Comparison of ENCODE assay signal across 12 cellular contexts in genomic region chr7:106704000-106704840, GRCh38. TPM values are rescaled to one million over a fixed set of nuclear protein-coding genes. Genes with fewer than 3 reads are reported as not detected.
DNase-seq lines count a peak whose midpoint lies in the region; ATAC-seq, FAIRE-seq and TF ChIP-seq lines count a peak whose summit lies in the region.
"Had no signal": no experiment of that assay in that cellular context is flagged by ENCODE, and none has a peak within 500 bp of the region (broad histone marks: within the 10 kb centered on the region; RNA-seq: fewer than 3 reads in every experiment).

No MANE protein-coding gene starts in this region.

- H3K9me3 ChIP-seq in HCT116 (ENCODE audit: control insufficient read depth in 1 of 2, insufficient read depth in 1 of 2, low read depth in 1 of 2, low read length in 2 of 2) (no peaks in the 10 kb centered on the region), small intestine (ENCODE audit: control insufficient read depth, low read depth) (no peaks in the 10 kb centered on the region)

- peaks cover 17% of the 10 kb centered on the region for H3K4me1 Mint-ChIP-seq in activated CD4-positive, alpha-beta T cell treated with anti-CD3 and anti-CD28 coated beads for 36 hours
- H3K4me1 Mint-ChIP-seq in activated CD4-positive, alpha-beta T cell treated with anti-CD3 and anti-CD28 coated beads, Interleukin-2, amount 10 ng/mL, durations not matched to agents 24 days and 14 days, result peaks cover 6% of the 10 kb centered on the region
- peaks cover 3% of the 10 kb centered on the region for H3K4me1 Mint-ChIP-seq in activated naive CD8-positive, alpha-beta T cell treated with anti-CD3 and anti-CD28 coated beads, Interleukin-2, amount 10 ng/mL, durations not matched to agents 7 days and 5 days

- H3K36me3 Mint-ChIP-seq in activated CD4-positive, alpha-beta T cell treated with anti-CD3 and anti-CD28 coated beads for 36 hours (ENCODE audit: low read depth), result peaks cover 1% of the 10 kb centered on the region
- H3K36me3 Mint-ChIP-seq in activated CD4-positive, alpha-beta T cell treated with anti-CD3 and anti-CD28 coated beads, Interleukin-2, amount 10 ng/mL, durations not matched to agents 24 days and 14 days (ENCODE audit: low read depth), result no peaks in the 10 kb centered on the region
- H3K36me3 Mint-ChIP-seq in activated naive CD8-positive, alpha-beta T cell treated with anti-CD3 and anti-CD28 coated beads, Interleukin-2, amount 10 ng/mL, durations not matched to agents 7 days and 5 days, result no peaks in the 10 kb centered on the region

- H3K9ac ChIP-seq in HCT116 (ENCODE audit: low read length), result no peak overlapping the region

- H2AFZ ChIP-seq in HCT116 (ENCODE audit: low read depth, low read length, poor library complexity, severe bottlenecking), result peak overlapping the region; percentile 76

- intact Hi-C loops in activated CD4-positive, alpha-beta T cell treated with anti-CD3 and anti-CD28 coated beads for 36 hours (cut with DNase I, micrococcal nuclease), result loop anchor here in 1 of 2 experiments (2.0 kb wide), 1 partner anchor 15 kb away; no protein-coding TSS in a partner anchor
- intact Hi-C loops in activated CD4-positive, alpha-beta T cell treated with anti-CD3 and anti-CD28 coated beads, Interleukin-2, amount 10 ng/mL, durations not matched to agents 24 days and 14 days (cut with micrococcal nuclease), result no loop called here
- intact Hi-C loops in HCT116 (cut with micrococcal nuclease), result no loop called here

- H3K4me2 ChIP-seq in HCT116 (ENCODE audit: low read length), result no peak overlapping the region
- H3K4me2 ChIP-seq: A549 had no signal

- ATAC-seq in activated CD4-positive, alpha-beta T cell treated with anti-CD3 and anti-CD28 coated beads for 36 hours, result peak; percentile 88
- ATAC-seq in HCT116, result no peak
- ATAC-seq in activated naive CD8-positive, alpha-beta T cell treated with anti-CD3 and anti-CD28 coated beads, Interleukin-2, amount 10 ng/mL, durations not matched to agents 7 days and 5 days (ENCODE audit: low read depth), result peak; percentile 78
- ATAC-seq: A549 had no signal

- no peak overlapping the region for H3K27ac ChIP-seq in HCT116 (ENCODE audit: low read depth, low read length)
- H3K27ac ChIP-seq in small intestine (ENCODE audit: low read depth in 1 of 2, low read length in 1 of 2), result no peak overlapping the region
- H3K27ac ChIP-seq: A549, coronary artery had no signal

- no peak overlapping the region for H3K4me3 Mint-ChIP-seq in activated CD4-positive, alpha-beta T cell treated with anti-CD3 and anti-CD28 coated beads for 36 hours
- H3K4me3 Mint-ChIP-seq in activated CD4-positive, alpha-beta T cell treated with anti-CD3 and anti-CD28 coated beads, Interleukin-2, amount 10 ng/mL, durations not matched to agents 24 days and 14 days, result no peak overlapping the region
- no peak overlapping the region for H3K4me3 Mint-ChIP-seq in activated naive CD8-positive, alpha-beta T cell treated with anti-CD3 and anti-CD28 coated beads, Interleukin-2, amount 10 ng/mL, durations not matched to agents 7 days and 5 days

- no peaks in the 10 kb centered on the region for H3K79me2 ChIP-seq in HCT116 (ENCODE audit: insufficient read depth, low read length)

- H3K4me1 ChIP-seq in HCT116 (ENCODE audit: control insufficient read depth in 1 of 2, insufficient read depth in 2 of 2, low read length in 2 of 2) (peaks cover 0 to 4% of the 10 kb centered on the region in 2 experiments; a peak in 1 of 4 replicates), small intestine (ENCODE audit: control insufficient read depth in 2 of 2, insufficient read depth in 1 of 2, low read depth in 1 of 2, low read length in 1 of 2) (no peaks in the 10 kb centered on the region)
- H3K4me1 ChIP-seq: A549 had no signal

- CTCF ChIA-PET in activated CD4-positive, alpha-beta T cell treated with anti-CD3 and anti-CD28 coated beads for 36 hours (lab: Charles Lee), result interaction anchor here (1.0 to 2.0 kb wide), 2 partner anchors 32 to 49 kb away, joined by 5 to 7 read pairs; no protein-coding TSS in a partner anchor
- CTCF ChIA-PET in HCT116 (lab: Charles Lee), result no interaction called here

- no TSS peak for BruUV-seq in HCT116 (replicated peaks; lab: Mats Ljungman, UMichigan)

- no peaks in the 10 kb centered on the region for H4K20me1 ChIP-seq in HCT116 (ENCODE audit: insufficient read depth)

- H3K27me3 ChIP-seq in HCT116 (ENCODE audit: insufficient read depth, low read length), result no peaks in the 10 kb centered on the region
- no peaks in the 10 kb centered on the region for H3K27me3 ChIP-seq in small intestine (ENCODE audit: control insufficient read depth in 2 of 2, insufficient read depth in 2 of 2, low read length in 2 of 2)

- H3K36me3 ChIP-seq in HCT116 (ENCODE audit: control insufficient read depth in 1 of 2, insufficient read depth in 2 of 2, low read length in 2 of 2), result no peaks in the 10 kb centered on the region
- no peaks in the 10 kb centered on the region for H3K36me3 ChIP-seq in small intestine (ENCODE audit: control insufficient read depth in 2 of 2, insufficient read depth in 2 of 2, low read length in 2 of 2)

- 50 to 66% (median 51%) methylated on average over 3 of the region's 3 CpGs for WGBS in small intestine, 3 donors

- no peak for TF ChIP-seq CTCF in HCT116 (IDR thresholded peaks at IDR 0.05 in 2 of 3, conservative IDR thresholded peaks at IDR 0.05 in 1 of 3; ENCODE audit: borderline replicate concordance in 1 of 3, insufficient read depth in 1 of 3, low read depth in 2 of 3, low read length in 2 of 3)

- H3K27me3 Mint-ChIP-seq in activated CD4-positive, alpha-beta T cell treated with anti-CD3 and anti-CD28 coated beads for 36 hours, result peaks cover 2% of the 10 kb centered on the region
- no peaks in the 10 kb centered on the region for H3K27me3 Mint-ChIP-seq in activated CD4-positive, alpha-beta T cell treated with anti-CD3 and anti-CD28 coated beads, Interleukin-2, amount 10 ng/mL, durations not matched to agents 24 days and 14 days
- H3K27me3 Mint-ChIP-seq in activated naive CD8-positive, alpha-beta T cell treated with anti-CD3 and anti-CD28 coated beads, Interleukin-2, amount 10 ng/mL, durations not matched to agents 7 days and 5 days, result peaks cover 6% of the 10 kb centered on the region

- no peak for TF ChIP-seq POLR2A in HCT116 (IDR thresholded peaks at IDR 0.05; ENCODE audit: borderline replicate concordance, extremely low read depth, insufficient read depth, insufficient read length)

- H3K4me3 ChIP-seq in HCT116 (replicated peaks in 1 of 2; ENCODE audit: low read depth in 1 of 2, low read length in 2 of 2) (no peak overlapping the region), small intestine (ENCODE audit: low read depth in 1 of 2, low read length in 2 of 2) (no peak overlapping the region)
- H3K4me3 ChIP-seq: A549, coronary artery had no signal

- POLR2A ChIA-PET in activated CD4-positive, alpha-beta T cell treated with anti-CD3 and anti-CD28 coated beads for 36 hours (lab: Charles Lee), result no interaction called here
- POLR2A ChIA-PET in HCT116 (lab: Charles Lee), result no interaction called here
- POLR2A ChIA-PET in activated naive CD8-positive, alpha-beta T cell treated with anti-CD3 and anti-CD28 coated beads, Interleukin-2, amount 10 ng/mL, durations not matched to agents 7 days and 5 days (lab: Charles Lee), result no interaction called here

- peak overlapping the region; percentile 79 for H3K27ac Mint-ChIP-seq in activated CD4-positive, alpha-beta T cell treated with anti-CD3 and anti-CD28 coated beads for 36 hours
- no peak overlapping the region for H3K27ac Mint-ChIP-seq in activated CD4-positive, alpha-beta T cell treated with anti-CD3 and anti-CD28 coated beads, Interleukin-2, amount 10 ng/mL, durations not matched to agents 24 days and 14 days
- H3K27ac Mint-ChIP-seq in activated naive CD8-positive, alpha-beta T cell treated with anti-CD3 and anti-CD28 coated beads, Interleukin-2, amount 10 ng/mL, durations not matched to agents 7 days and 5 days, result no peak overlapping the region

- no peaks in the 10 kb centered on the region for H3K9me2 ChIP-seq in HCT116 (ENCODE audit: insufficient read depth)

- peak; percentile 22 for DNase-seq in activated CD4-positive, alpha-beta T cell treated with anti-CD3 and anti-CD28 coated beads for 36 hours
- DNase-seq in activated CD4-positive, alpha-beta T cell treated with anti-CD3 and anti-CD28 coated beads, Interleukin-2, amount 10 ng/mL, durations not matched to agents 24 days and 14 days, result no peak
- no peak for DNase-seq in HCT116 (ENCODE audit: low read depth, low spot score)
- no peak for DNase-seq in activated naive CD8-positive, alpha-beta T cell treated with anti-CD3 and anti-CD28 coated beads, Interleukin-2, amount 10 ng/mL, durations not matched to agents 7 days and 5 days
- DNase-seq in small intestine, result peak; percentile 11
- DNase-seq in Ammon's horn (ENCODE audit: low spot score), result no peak
- no peak for DNase-seq in NOMO-1 treated with dmso at 0.1 percent for 144 hours (lab: John Stamatoyannopoulos, UW; ENCODE audit: unreplicated experiment)
- no peak for DNase-seq in SHP77 treated with DMSO at 0.1 percent for 48 hours (lab: John Stamatoyannopoulos, UW)
- DNase-seq: activated gamma-delta T cell had no signal

- no peak for TF ChIP-seq RAD21 in HCT116 (IDR thresholded peaks at IDR 0.05; ENCODE audit: low read depth)

- no peak for FAIRE-seq in small intestine (lab: Jason Lieb, UNC)
- FAIRE-seq: A549, RCC 7860 had no signal

- RAD21 ChIA-PET in HCT116 (lab: Charles Lee; ENCODE audit: low non-redundant PET in 1 of 2, low total read pairs in 2 of 2, uncharacterized antibody in 2 of 2, unreplicated experiment in 2 of 2), result no interaction called here

- H3K9me3 Mint-ChIP-seq in activated CD4-positive, alpha-beta T cell treated with anti-CD3 and anti-CD28 coated beads for 36 hours (ENCODE audit: low read depth), result peaks cover 1% of the 10 kb centered on the region
- H3K9me3 Mint-ChIP-seq in activated CD4-positive, alpha-beta T cell treated with anti-CD3 and anti-CD28 coated beads, Interleukin-2, amount 10 ng/mL, durations not matched to agents 24 days and 14 days, result peaks cover 2% of the 10 kb centered on the region
- H3K9me3 Mint-ChIP-seq in activated naive CD8-positive, alpha-beta T cell treated with anti-CD3 and anti-CD28 coated beads, Interleukin-2, amount 10 ng/mL, durations not matched to agents 7 days and 5 days, result peaks cover under 1% of the 10 kb centered on the region

TF ChIP-seq in HCT116, 20 proteins besides CTCF, POLR2A, EP300 and RAD21 (continues in another document):
- TF ChIP-seq EZH2 (IDR thresholded peaks at IDR 0.05) (no peak), CBX3 (IDR thresholded peaks at IDR 0.05; ENCODE audit: low read depth) (no peak), CEBPB (IDR thresholded peaks at IDR 0.05; ENCODE audit: low read depth) (no peak)

RNA-seq across cellular contexts. Expression of gene CCDC71L, which starts 43.3 kb away (rescaled TPM):
- total RNA-seq in activated CD4-positive, alpha-beta T cell treated with anti-CD3 and anti-CD28 coated beads for 36 hours, result 10 to 100 TPM; 16.0 to 18.6 TPM
- 19.5 and 21.3 TPM in 2 replicates for total RNA-seq in activated CD4-positive, alpha-beta T cell treated with anti-CD3 and anti-CD28 coated beads, Interleukin-2, amount 10 ng/mL, durations not matched to agents 24 days and 14 days
- total RNA-seq in HCT116 (2021; ENCODE audit: unreplicated experiment), result 21.1 TPM
- polyA plus RNA-seq in HCT116 (2012), result 7.3 and 9.7 TPM in 2 replicates
- 10 to 100 TPM; 20.5 to 22.3 TPM for total RNA-seq in activated naive CD8-positive, alpha-beta T cell treated with anti-CD3 and anti-CD28 coated beads, Interleukin-2, amount 10 ng/mL, durations not matched to agents 7 days and 5 days
- 10 to 100 TPM in 1 of 3 donors, 1 to 10 TPM in 2; 5.1 to 14.7 (median 9.7) TPM for polyA plus RNA-seq in small intestine

Comparison
In these comparisons a context has a peak if more than half of its experiments do, and no peak if none do; other contexts are left out.
1. DNase-seq: peak in activated CD4-positive, alpha-beta T cell treated with anti-CD3 and anti-CD28 coated beads for 36 hours (single experiment) and small intestine (single experiment); none in activated CD4-positive, alpha-beta T cell treated with anti-CD3 and anti-CD28 coated beads, Interleukin-2, amount 10 ng/mL, durations not matched to agents 24 days and 14 days (single experiment), HCT116 (single experiment), activated naive CD8-positive, alpha-beta T cell treated with anti-CD3 and anti-CD28 coated beads, Interleukin-2, amount 10 ng/mL, durations not matched to agents 7 days and 5 days (single experiment), Ammon's horn (single experiment), NOMO-1 treated with dmso at 0.1 percent for 144 hours (single experiment) and SHP77 treated with DMSO at 0.1 percent for 48 hours (single experiment).